ENCODE assay signal across 22 cellular contexts in genomic region chr6:1667012-1667804, GRCh38. TPM values are rescaled to one million over a fixed set of nuclear protein-coding genes. Genes with fewer than 3 reads are reported as not detected.
DNase-seq lines count a peak whose midpoint lies in the region; ATAC-seq and TF ChIP-seq lines count a peak whose summit lies in the region.
"Had no signal": no experiment of that assay in that cellular context is flagged by ENCODE, and none has a peak within 500 bp of the region (broad histone marks: within the 10 kb centered on the region; RNA-seq: fewer than 3 reads in every experiment).

No MANE protein-coding gene starts in this region.

- peak overlapping the region; percentile 79 for H3K4ac ChIP-seq in IMR-90 (ENCODE audit: low read depth, low read length)

- dilution Hi-C loops in IMR-90 (cut with HindIII; ENCODE audit: low sequenced_read_pairs, unreplicated experiment) = no loop called here

- H3K9me1 ChIP-seq in IMR-90 (ENCODE audit: insufficient read depth, low read length) = peaks cover 7% of the 10 kb centered on the region

- no peak overlapping the region for H3K4me3 Mint-ChIP-seq in osteocyte (ENCODE audit: unreplicated experiment)
- H3K4me3 Mint-ChIP-seq: activated CD8-positive, alpha-beta T cell treated with anti-CD3 and anti-CD28 coated beads for 36 hours; IgD-negative memory B cell; natural killer cell had no signal

- no peaks in the 10 kb centered on the region for H3K79me1 ChIP-seq in IMR-90 (ENCODE audit: low read depth in 1 of 2, low read length in 2 of 2)

- H3K36me3 Mint-ChIP-seq in osteocyte (ENCODE audit: unreplicated experiment) = no peaks in the 10 kb centered on the region
- H3K36me3 Mint-ChIP-seq: IgD-negative memory B cell, natural killer cell had no signal

- POLR2A ChIA-PET in BJ (lab: Charles Lee) = no interaction called here
- POLR2A ChIA-PET in IMR-90 (lab: Charles Lee; ENCODE audit: unreplicated experiment) = no interaction called here

- DNase-seq in BJ (ENCODE audit: low read depth) (peak; percentile 46), IMR-90 (peak; percentile 97), dedifferentiated amniotic fluid mesenchymal stem cell (ENCODE audit: extremely low spot score) (peak; percentile 78), osteocyte (ENCODE audit: extremely low spot score, unreplicated experiment) (no peak), NCI-H345 (lab: John Stamatoyannopoulos, UW) (no peak), AG08396 (ENCODE audit: low spot score) (no peak)
- no peak for DNase-seq in activated CD8-positive, alpha-beta memory T cell treated with anti-CD3 and anti-CD28 coated beads for 24 hours
- DNase-seq: activated CD4-positive, CD25-positive, alpha-beta regulatory T cell; activated CD8-positive, alpha-beta T cell treated with anti-CD3 and anti-CD28 coated beads for 36 hours; activated naive CD4-positive, alpha-beta T cell; activated T-cell treated with anti-CD3 and anti-CD28 coated beads, Interleukin-2, amount 50 U/mL, for 1 hour; anterior cingulate cortex; caudate nucleus; COR-L47; left colon; natural killer cell; NCI-H446; T1000 had no signal

- H2BK20ac ChIP-seq in IMR-90 (ENCODE audit: low read depth, low read length) = peak overlapping the region; percentile 77

- no peaks in the 10 kb centered on the region for H3K27me3 Mint-ChIP-seq in osteocyte (ENCODE audit: unreplicated experiment)
- H3K27me3 Mint-ChIP-seq: activated CD8-positive, alpha-beta T cell treated with anti-CD3 and anti-CD28 coated beads for 36 hours; IgD-negative memory B cell had no signal

- no TSS peak for BruUV-seq in IMR-90 (replicated peaks; lab: Mats Ljungman, UMichigan)

- H3K14ac ChIP-seq in IMR-90 (replicated peaks; ENCODE audit: low read depth, low read length) = peak overlapping the region; percentile 17; the same call in 1 of the 2 replicates

- peak overlapping the region; percentile 29 for H2AFZ ChIP-seq in IMR-90 (replicated peaks; ENCODE audit: low read length, poor library complexity)

- TF ChIP-seq POLR2A in IMR-90 (IDR thresholded peaks at IDR 0.05; ENCODE audit: low read depth, low read length) = no peak

- H3K36me3 ChIP-seq in BJ (ENCODE audit: control insufficient read depth, insufficient read depth, low read length) (no peaks in the 10 kb centered on the region), IMR-90 (ENCODE audit: control insufficient read depth, insufficient read depth, low read length) (no peaks in the 10 kb centered on the region)

- H3K4me2 ChIP-seq in IMR-90 (ENCODE audit: low read depth, low read length) = peak overlapping the region; percentile 32; the same call in 1 of the 2 replicates

- H3K27me3 ChIP-seq in BJ (ENCODE audit: control insufficient read depth, insufficient read depth, low read length) (no peaks in the 10 kb centered on the region), IMR-90 (ENCODE audit: control insufficient read depth, insufficient read depth, low read length) (no peaks in the 10 kb centered on the region)

- peak overlapping the region; percentile 83 for H2BK120ac ChIP-seq in IMR-90 (ENCODE audit: low read depth, low read length)

- peak overlapping the region; percentile 90 for H3K18ac ChIP-seq in IMR-90 (ENCODE audit: low read depth, low read length)

- H4K8ac ChIP-seq in IMR-90 (ENCODE audit: low read depth in 2 of 2, low read length in 2 of 2) = peak overlapping the region; percentile 19 to 21; a peak in 3 of 4 replicates

- H4K91ac ChIP-seq in IMR-90 (ENCODE audit: insufficient read depth, low read depth, low read length) = peak overlapping the region; percentile 73

- peak; percentile 84 for ATAC-seq in IMR-90 (ENCODE audit: low read depth)
- ATAC-seq: activated CD8-positive, alpha-beta T cell treated with anti-CD3 and anti-CD28 coated beads for 36 hours; left colon; natural killer cell; sciatic nerve had no signal

- peak overlapping the region; percentile 55; the same call in 1 of the 3 replicates for H2BK15ac ChIP-seq in IMR-90 (ENCODE audit: low read depth, low read length)

- no peak overlapping the region for H2AK9ac ChIP-seq in IMR-90 (replicated peaks; ENCODE audit: low read depth, low read length, poor library complexity)

- H3K4me1 Mint-ChIP-seq in osteocyte (ENCODE audit: unreplicated experiment) = peaks cover 41% of the 10 kb centered on the region

- H3K4me3 ChIP-seq in BJ (ENCODE audit: low read depth, low read length) (no peak overlapping the region), IMR-90 (ENCODE audit: insufficient read depth, low read depth, low read length) (no peak overlapping the region)

- H2AK5ac ChIP-seq in IMR-90 (ENCODE audit: low read depth, low read length) = peak overlapping the region; percentile 94

- no peak for TF ChIP-seq RAD21 in IMR-90 (IDR thresholded peaks at IDR 0.05; ENCODE audit: low read length)

- peaks cover 25% of the 10 kb centered on the region for H3K4me1 ChIP-seq in IMR-90 (ENCODE audit: control insufficient read depth, insufficient read depth, low read length)

- intact Hi-C loops in IMR-90 (cut with micrococcal nuclease) = loop anchor here (5.0 kb wide), 1 partner anchor 35 kb away; no protein-coding TSS in a partner anchor

- H3K27ac ChIP-seq in IMR-90 (ENCODE audit: insufficient read depth, low read length) = peak overlapping the region; percentile 68; the same call in 1 of the 2 replicates
- H3K27ac ChIP-seq: epithelial cell of prostate, HL-60 had no signal

- no peak overlapping the region for H3K56ac ChIP-seq in IMR-90 (ENCODE audit: extremely low read depth, insufficient read depth, low read length)

- no peaks in the 10 kb centered on the region for H3K9me3 Mint-ChIP-seq in osteocyte (ENCODE audit: unreplicated experiment)
- H3K9me3 Mint-ChIP-seq: activated CD8-positive, alpha-beta T cell treated with anti-CD3 and anti-CD28 coated beads for 36 hours; IgD-negative memory B cell; natural killer cell had no signal

- no CpG with 5 or more reads among the region's 6 CpGs for WGBS in IMR-90 (ENCODE audit: extremely low coverage in 2 of 2, insufficient read length in 1 of 2), 2 experiments

- peak overlapping the region; percentile 36; the same call in 1 of the 2 replicates for H3K23ac ChIP-seq in IMR-90 (ENCODE audit: low read depth, low read length)

- TF ChIP-seq CTCF in BJ (IDR thresholded peaks at IDR 0.05; ENCODE audit: insufficient read depth, low read depth, low read length) (no peak), IMR-90 (conservative IDR thresholded peaks at IDR 0.05; ENCODE audit: low read depth, low read length) (no peak), osteocyte (IDR thresholded peaks at IDR 0.05) (no peak)

- no peaks in the 10 kb centered on the region for H3K9me3 ChIP-seq in IMR-90 (ENCODE audit: control insufficient read depth, insufficient read depth, low read length)

- CTCF ChIA-PET in BJ (lab: Yijun Ruan, JAX) = interaction anchor here (0.9 to 1.6 kb wide), 2 partner anchors 20 to 55 kb away, joined by 3 to 4 read pairs; no protein-coding TSS in a partner anchor
- CTCF ChIA-PET in IMR-90 (lab: Yijun Ruan, JAX) = interaction anchor here (0.8 kb wide), 2 partner anchors 55 to 945 kb away, joined by 3 to 7 read pairs; no protein-coding TSS in a partner anchor

- H3K9ac ChIP-seq in IMR-90 (ENCODE audit: low read depth, low read length) = no peak overlapping the region

- H3K27ac Mint-ChIP-seq in osteocyte (ENCODE audit: unreplicated experiment) = peak overlapping the region; percentile 16
- H3K27ac Mint-ChIP-seq: activated CD8-positive, alpha-beta T cell treated with anti-CD3 and anti-CD28 coated beads for 36 hours; natural killer cell had no signal

- H4K20me1 ChIP-seq in IMR-90 (ENCODE audit: insufficient read depth, low read length) = no peaks in the 10 kb centered on the region

- H4K5ac ChIP-seq in IMR-90 (ENCODE audit: low read depth, low read length) = peak overlapping the region; percentile 49; the same call in 1 of the 2 replicates

- H2BK5ac ChIP-seq in IMR-90 (ENCODE audit: low read depth, low read length, poor library complexity, severe bottlenecking) = peak overlapping the region; percentile 37

- in situ Hi-C loops in IMR-90 (cut with MboI; ENCODE audit: low sequenced_read_pairs) = no loop called here

TF ChIP-seq in IMR-90, 13 proteins besides CTCF, POLR2A, EP300 and RAD21:
- peak; percentile 71; the same call in 1 of the 2 replicates for TF ChIP-seq MAFK (IDR thresholded peaks at IDR 0.05; ENCODE audit: low read depth, low read length)
- peak; percentile 27 for TF ChIP-seq CEBPB (IDR thresholded peaks at IDR 0.05; ENCODE audit: low read depth, low read length)
- no peak for TF ChIP-seq MAZ (IDR thresholded peaks at IDR 0.05; ENCODE audit: borderline replicate concordance, low read depth, low read length)
- TF ChIP-seq BHLHE40 (IDR thresholded peaks at IDR 0.05; ENCODE audit: low read depth, low read length) = peak; percentile 83

RNA-seq across cellular contexts. Expression of gene FOXC1, which starts 57.5 kb away (rescaled TPM):
- 7.6 and 7.8 TPM in 2 replicates for polyA plus RNA-seq in BJ (2011; rRNA removed)
- polyA minus RNA-seq in BJ (2011; rRNA and poly(A)+ RNA removed) = 6.4 and 7.7 TPM in 2 replicates
- 1.3 and 1.9 TPM in 2 replicates for total RNA-seq in IMR-90 (2012; rRNA removed)
- 4.0 and 4.7 TPM in 2 replicates for polyA plus RNA-seq in IMR-90 (2012; rRNA removed)
- 3.4 and 6.3 TPM in 2 replicates for polyA plus RNA-seq in IMR-90 (2012; cell fraction: cytosol; rRNA removed)
- polyA plus RNA-seq in IMR-90 (2012; cell fraction: nucleus; rRNA removed; ENCODE audit: low replicate concordance) = 6.5 and 7.2 TPM in 2 replicates
- 106 and 108 TPM in 2 replicates for total RNA-seq in osteocyte
- polyA plus RNA-seq: IgD-negative memory B cell had no signal

Comparison
In these comparisons a context has a peak if more than half of its experiments do, and no peak if none do; other contexts are left out.
1. DNase-seq: peak in BJ (single experiment), IMR-90 (single experiment) and dedifferentiated amniotic fluid mesenchymal stem cell (single experiment); none in osteocyte (single experiment), activated CD8-positive, alpha-beta memory T cell treated with anti-CD3 and anti-CD28 coated beads for 24 hours (single experiment), NCI-H345 (single experiment) and AG08396 (single experiment).
2. RNA of gene FOXC1, which starts 57.5 kb away (total RNA-seq): 106 to 108 TPM in osteocyte; 1.3 to 1.9 TPM in IMR-90; every median in the first group is over 10 times any median in the second.